In the genomic region with DNA sequence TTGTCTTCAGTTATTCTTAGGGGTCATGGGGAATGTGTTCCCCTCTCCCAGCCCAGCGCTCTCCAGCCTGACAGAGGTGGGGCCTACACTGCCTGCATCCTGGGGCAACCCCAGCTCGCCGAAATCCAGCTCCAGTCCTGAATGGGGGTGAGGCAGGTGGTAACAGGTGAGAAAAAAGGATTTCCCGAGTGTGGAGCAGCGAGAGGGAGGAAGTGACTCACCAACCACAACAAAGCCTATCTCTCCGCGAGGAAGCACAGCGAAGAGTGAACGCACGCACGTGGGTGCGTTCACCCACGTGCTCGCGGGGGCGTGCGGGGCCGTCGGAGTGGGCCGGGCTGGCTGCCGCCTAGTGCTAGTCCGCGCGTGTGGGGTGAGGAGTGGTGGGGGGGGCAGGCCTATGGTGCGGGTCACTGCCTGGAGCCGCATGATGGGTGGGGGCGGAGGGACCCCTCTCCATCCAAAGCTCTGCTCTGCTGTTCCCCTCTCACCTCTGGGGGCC, we compare ENCODE assay signal across 2 cellular contexts.
A peak's percentile ranks its signal among the peaks of the same experiment; 100 is the strongest.
TF ChIP-seq lines count a peak whose summit lies in the region.

No MANE protein-coding gene starts in this region.

TF ChIP-seq in H1, 55 proteins besides CTCF, POLR2A, EP300 and RAD21 (continues in another document):
- no peak for TF ChIP-seq CBX8 (IDR thresholded peaks at IDR 0.05; ENCODE audit: borderline replicate concordance, low read depth, low read length)
- TF ChIP-seq CHD7 (IDR thresholded peaks at IDR 0.05; ENCODE audit: insufficient replicate concordance, low read length): no peak
- no peak for TF ChIP-seq TCF12 (IDR thresholded peaks at IDR 0.05; ENCODE audit: low read depth, low read length)
- no peak for TF ChIP-seq EZH2 (IDR thresholded peaks at IDR 0.05; ENCODE audit: low read depth, low read length, severe bottlenecking)
- no peak for TF ChIP-seq EGR1 (IDR thresholded peaks at IDR 0.05; ENCODE audit: borderline replicate concordance, low read depth, low read length)
- no peak for TF ChIP-seq SP1 (IDR thresholded peaks at IDR 0.05; ENCODE audit: low read depth, low read length)
- TF ChIP-seq, protein P1, sequence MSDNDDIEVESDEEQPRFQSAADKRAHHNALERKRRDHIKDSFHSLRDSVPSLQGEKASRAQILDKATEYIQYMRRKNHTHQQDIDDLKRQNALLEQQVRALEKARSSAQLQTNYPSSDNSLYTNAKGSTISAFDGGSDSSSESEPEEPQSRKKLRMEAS (IDR thresholded peaks at IDR 0.05): peak; percentile 83
- TF ChIP-seq RXRA (IDR thresholded peaks at IDR 0.05; ENCODE audit: insufficient read depth, low read depth, low read length): no peak
- TF ChIP-seq E2F6 (IDR thresholded peaks at IDR 0.05): peak; percentile 33; the same call in 1 of the 2 replicates
- TF ChIP-seq RFX5 (IDR thresholded peaks at IDR 0.05; ENCODE audit: borderline replicate concordance, low read depth, low read length): no peak
- no peak for TF ChIP-seq TBP (IDR thresholded peaks at IDR 0.05; ENCODE audit: low read depth, low read length)
- no peak for TF ChIP-seq SAP30 (IDR thresholded peaks at IDR 0.05; ENCODE audit: insufficient read depth, insufficient replicate concordance, low read length)
- no peak for TF ChIP-seq CBX5 (IDR thresholded peaks at IDR 0.05; ENCODE audit: low read depth, low read length)
- no peak for TF ChIP-seq CTBP2 (IDR thresholded peaks at IDR 0.05; ENCODE audit: borderline replicate concordance, insufficient read depth, insufficient read length, low read length)
- TF ChIP-seq GTF2F1 (IDR thresholded peaks at IDR 0.05; ENCODE audit: borderline replicate concordance, low read depth, low read length): no peak

TF ChIP-seq in neural cell, 6 proteins besides CTCF, POLR2A, EP300 and RAD21:
- TF ChIP-seq EZH2 (IDR thresholded peaks at IDR 0.05; ENCODE audit: borderline replicate concordance, insufficient read depth, low read length, poor library complexity, severe bottlenecking) (no peak), POLR2AphosphoS5 (IDR thresholded peaks at IDR 0.05) (no peak), TAF1 (IDR thresholded peaks at IDR 0.05; ENCODE audit: low read depth) (no peak), MXI1 (conservative IDR thresholded peaks at IDR 0.05; ENCODE audit: poor library complexity, severe bottlenecking) (peak; percentile 23), REST (IDR thresholded peaks at IDR 0.05; ENCODE audit: borderline replicate concordance) (no peak)
